In genomic region chr3:101561630-101562328, GRCh38 we compare ENCODE assay signal across 8 cellular contexts. TPM values are rescaled to one million over a fixed set of nuclear protein-coding genes. Genes with fewer than 3 reads are reported as not detected.
DNase-seq lines count a peak whose midpoint lies in the region; ATAC-seq and TF ChIP-seq lines count a peak whose summit lies in the region.

TSS of gene TRMT10C (plus strand) at chr3:101561868. CDS start at chr3:101564782, 2,914 bp downstream.

- TF ChIP-seq CTCF in GM13977 (IDR thresholded peaks at IDR 0.05; ENCODE audit: extremely low read depth, insufficient read depth, missing control alignments): no peak
- peak in 1 of 4 experiments; percentile 12 for TF ChIP-seq CTCF in prostate gland (IDR thresholded peaks at IDR 0.05)

- 1% methylated on average over 35 of the region's 35 CpGs for WGBS in prostate gland
- under 1% methylated on average over 35 of the region's 35 CpGs for WGBS in urinary bladder

- peaks cover 24% of the 10 kb centered on the region for H3K4me1 Mint-ChIP-seq in T-helper 17 cell

- in situ Hi-C loops in GM13977 (cut with MboI; ENCODE audit: low pct_unique_long_range_greater_than_20kb, low sequenced_read_pairs, unreplicated experiment): no loop called here

- peak within 1 kb of the TSS; percentile 96 for H3K4me3 Mint-ChIP-seq in T-helper 17 cell

- H3K36me3 ChIP-seq in prostate gland (peaks cover 0 to 7% of the 10 kb centered on the region in 2 donors), urinary bladder (ENCODE audit: insufficient read depth) (no peaks in the 10 kb centered on the region)

- peak within 1 kb of the TSS; percentile 94 for H3K27ac Mint-ChIP-seq in T-helper 17 cell

- H3K27me3 Mint-ChIP-seq in T-helper 17 cell: peaks cover 5% of the 10 kb centered on the region

- peak; percentile 62 for TF ChIP-seq POLR2A in prostate gland (IDR thresholded peaks at IDR 0.05)

- no peaks in the 10 kb centered on the region for H3K9me3 ChIP-seq in T-helper 17 cell (ENCODE audit: control insufficient read depth, low read length, poor library complexity, severe bottlenecking)
- no peaks in the 10 kb centered on the region for H3K9me3 ChIP-seq in prostate gland

- peak within 1 kb of the TSS; percentile 78 to 79 for H3K4me3 ChIP-seq in prostate gland
- peak within 1 kb of the TSS; percentile 76 for H3K4me3 ChIP-seq in urinary bladder (ENCODE audit: low read depth, low read length)

- H3K36me3 Mint-ChIP-seq in T-helper 17 cell (ENCODE audit: low read depth): peaks cover 3% of the 10 kb centered on the region

- no peaks in the 10 kb centered on the region for H3K27me3 ChIP-seq in prostate gland (replicated peaks; ENCODE audit: insufficient read depth)

- H3K4me1 ChIP-seq in prostate gland (replicated peaks): peaks cover 6% of the 10 kb centered on the region
- H3K4me1 ChIP-seq in urinary bladder (ENCODE audit: insufficient read depth): peaks cover 1% of the 10 kb centered on the region

- intact Hi-C loops in left ventricle myocardium superior (cut with micrococcal nuclease) (no loop called here), prostate gland (cut with DNase I) (no loop called here)

- ATAC-seq in HG02870 (IDR thresholded peaks at IDR 0.05; ENCODE audit: unreplicated experiment) (peak; percentile 99), T-helper 17 cell (peak; percentile 96), left ventricle myocardium superior (peak; percentile 100)

- peak; percentile 93 for DNase-seq in GM13977 (ENCODE audit: low spot score)
- peak; percentile 72 for DNase-seq in NCI-H146 treated with DMSO at 0.1 percent for 48 hours (lab: John Stamatoyannopoulos, UW; ENCODE audit: unreplicated experiment)
- DNase-seq in T-helper 17 cell: peak; percentile 77 to 85 (median 84)
- DNase-seq in amygdala (lab: John Stamatoyannopoulos, UW): peak; percentile 4 to 95 (median 83)
- peak; percentile 93 for DNase-seq in left ventricle myocardium superior
- peak; percentile 86 for DNase-seq in prostate gland (ENCODE audit: low spot score)

- peak within 1 kb of the TSS; percentile 85 to 86 for H3K27ac ChIP-seq in prostate gland
- peak within 1 kb of the TSS; percentile 79 for H3K27ac ChIP-seq in urinary bladder (ENCODE audit: low read depth)

RNA-seq across cellular contexts. Expression of gene TRMT10C, which starts in this region (rescaled TPM):
- total RNA-seq in T-helper 17 cell: 10 to 100 TPM; 27.8 to 29.5 TPM
- 30.6 TPM for total RNA-seq in left ventricle myocardium superior
- 10 to 100 TPM; 13.7 to 13.9 TPM for total RNA-seq in prostate gland
- 32.5 TPM for total RNA-seq in urinary bladder
- polyA plus RNA-seq in urinary bladder: 20.4 TPM

Comparison
In these comparisons a context has a peak if more than half of its experiments do, and no peak if none do; other contexts are left out.
1. Peak in every context shown above with its lines: DNase-seq, ATAC-seq, H3K4me3 ChIP-seq and H3K27ac ChIP-seq.